In genomic region chr10:44684641-44685040, GRCh38 we compare ENCODE assay signal across 27 cellular contexts.
"Had no signal": no experiment of that assay in that cellular context is flagged by ENCODE, and none has a peak within 500 bp of the region (broad histone marks: within the 10 kb centered on the region; RNA-seq: fewer than 3 reads in every experiment).

No MANE protein-coding gene starts in this region.

- H3K36me3 ChIP-seq: neural progenitor cell, sigmoid colon, spleen, tibial artery, upper lobe of left lung had no signal

- H3K36me3 Mint-ChIP-seq: immature natural killer cell; mesothelial cell of epicardium; naive B cell; natural killer cell treated with Interleukin-12 subunit alpha and Interleukin-12 subunit beta and Interleukin-15 and Interleukin-18, amount 100 ng/mL, for 72 hours; neural progenitor cell; stimulated activated memory B cell treated with anti-CD40 and anti-IgM and Interleukin-4, amounts not matched to agents 10 μg/mL and 1 μg/mL and 100 μg/mL, for 72 hours had no signal

- H3K4me3 Mint-ChIP-seq: effector memory CD8-positive, alpha-beta T cell; immature natural killer cell; mesothelial cell of epicardium; naive B cell; natural killer cell treated with Interleukin-12 subunit alpha and Interleukin-12 subunit beta and Interleukin-15 and Interleukin-18, amount 100 ng/mL, for 72 hours; neural progenitor cell; stimulated activated memory B cell treated with anti-CD40 and anti-IgM and Interleukin-4, amounts not matched to agents 10 μg/mL and 1 μg/mL and 100 μg/mL, for 72 hours had no signal

- H3K27me3 Mint-ChIP-seq: natural killer cell treated with Interleukin-12 subunit alpha and Interleukin-12 subunit beta and Interleukin-15 and Interleukin-18, amount 100 ng/mL, for 72 hours; stimulated activated memory B cell treated with anti-CD40 and anti-IgM and Interleukin-4, amounts not matched to agents 10 μg/mL and 1 μg/mL and 100 μg/mL, for 72 hours had no signal

- H3K4me3 ChIP-seq: coronary artery, mucosa of descending colon, neural progenitor cell, sigmoid colon, spleen, testis, tibial artery, upper lobe of left lung had no signal

- DNase-seq: effector memory CD8-positive, alpha-beta T cell; erythroblast; hypothalamus; immature natural killer cell; islet precursor cell; mesenchymal stem cell; mucosa of descending colon; naive B cell; right cardiac atrium; sigmoid colon; spleen; stimulated activated CD4-positive, alpha-beta T cell treated with anti-CD3 and anti-CD28 coated beads, Interleukin-4, amount 100 ng/mL, for 4 hours; stimulated activated naive CD8-positive, alpha-beta T cell treated with anti-CD3 and anti-CD28 coated beads, Interleukin-15, Interleukin-2, amounts not matched to agents 100 U/mL and 50 U/mL, for 24 hours; substantia nigra; testis; tibial artery; upper lobe of left lung had no signal

- H3K27ac ChIP-seq: coronary artery, neural progenitor cell, parathyroid adenoma, sigmoid colon, spleen, testis, tibial artery, upper lobe of left lung had no signal

- H3K27me3 ChIP-seq: neural progenitor cell, sigmoid colon, spleen, testis, tibial artery, upper lobe of left lung had no signal

- H3K4me1 Mint-ChIP-seq: naive B cell; neural progenitor cell; stimulated activated memory B cell treated with anti-CD40 and anti-IgM and Interleukin-4, amounts not matched to agents 10 μg/mL and 1 μg/mL and 100 μg/mL, for 72 hours had no signal

- ATAC-seq: effector memory CD8-positive, alpha-beta T cell; left lobe of liver; mucosa of descending colon; natural killer cell treated with Interleukin-12 subunit alpha and Interleukin-12 subunit beta and Interleukin-15 and Interleukin-18, amount 100 ng/mL, for 72 hours; right cardiac atrium; stimulated activated memory B cell treated with anti-CD40 and anti-IgM and Interleukin-4, amounts not matched to agents 10 μg/mL and 1 μg/mL and 100 μg/mL, for 72 hours; stimulated activated naive CD8-positive, alpha-beta T cell treated with anti-CD3 and anti-CD28 coated beads, Interleukin-15, Interleukin-2, amounts not matched to agents 100 U/mL and 50 U/mL, for 24 hours had no signal

- H3K4me1 ChIP-seq: neural progenitor cell, parathyroid adenoma, sigmoid colon, spleen, testis, upper lobe of left lung had no signal

- H3K9me3 ChIP-seq: mucosa of descending colon, sigmoid colon, spleen, testis, tibial artery, upper lobe of left lung had no signal

- FAIRE-seq: endometrium, frontal cortex, urothelium cell line had no signal

- H3K9me3 Mint-ChIP-seq: immature natural killer cell; mesothelial cell of epicardium; naive B cell; natural killer cell treated with Interleukin-12 subunit alpha and Interleukin-12 subunit beta and Interleukin-15 and Interleukin-18, amount 100 ng/mL, for 72 hours; neural progenitor cell; stimulated activated memory B cell treated with anti-CD40 and anti-IgM and Interleukin-4, amounts not matched to agents 10 μg/mL and 1 μg/mL and 100 μg/mL, for 72 hours had no signal
